In genomic region chr17:70344356-70345060, GRCh38 we compare ENCODE assay signal across 10 cellular contexts.
DNase-seq lines count a peak whose midpoint lies in the region; ATAC-seq and TF ChIP-seq lines count a peak whose summit lies in the region.
"Had no signal": no experiment of that assay in that cellular context is flagged by ENCODE, and none has a peak within 500 bp of the region (broad histone marks: within the 10 kb centered on the region; RNA-seq: fewer than 3 reads in every experiment).

No MANE protein-coding gene starts in this region.

- no peaks in the 10 kb centered on the region for H3F3A ChIP-seq in smooth muscle cell (ENCODE audit: low read depth)
- no peaks in the 10 kb centered on the region for H3F3A ChIP-seq in GM23338 (replicated peaks; ENCODE audit: low read depth)

- H3K4me3 ChIP-seq in smooth muscle cell (peak overlapping the region; percentile 42), GM23338 (no peak overlapping the region)
- H3K4me3 ChIP-seq: SK-N-MC had no signal

- no peaks in the 10 kb centered on the region for H3K9me3 ChIP-seq in smooth muscle cell (replicated peaks; ENCODE audit: low read depth)
- H3K9me3 ChIP-seq: tibial artery had no signal

- no peaks in the 10 kb centered on the region for H4K20me1 ChIP-seq in smooth muscle cell (ENCODE audit: low read depth)
- no peaks in the 10 kb centered on the region for H4K20me1 ChIP-seq in GM23338 (replicated peaks; ENCODE audit: insufficient read depth)

- H3K36me3 ChIP-seq in smooth muscle cell (ENCODE audit: low read depth) (no peaks in the 10 kb centered on the region), GM23338 (ENCODE audit: insufficient read depth) (no peaks in the 10 kb centered on the region)
- H3K36me3 ChIP-seq: tibial artery had no signal

- peak; percentile 33 to 54 for DNase-seq in NOMO-1 (lab: John Stamatoyannopoulos, UW; ENCODE audit: unreplicated experiment in 2 of 2)
- no peak for DNase-seq in NOMO-1 treated with dmso at 0.1 percent for 144 hours (lab: John Stamatoyannopoulos, UW; ENCODE audit: unreplicated experiment)
- DNase-seq in T-cell, result no peak
- peak; percentile 7 for DNase-seq in globus pallidus (ENCODE audit: low spot score)
- no peak for DNase-seq in smooth muscle cell (lab: John Stamatoyannopoulos, UW; ENCODE audit: unreplicated experiment)
- DNase-seq in GM23338 (ENCODE audit: low spot score), result no peak
- no peak for DNase-seq in NCI-H2081 treated with DMSO at 0.1 percent for 48 hours (lab: John Stamatoyannopoulos, UW)
- DNase-seq: tibial artery had no signal

- whole genome bisulfite sequencing in smooth muscle cell (ENCODE audit: low lambda C conversion rate), result 37% methylated on average over 6 of the region's 6 CpGs

- H2AFZ ChIP-seq in smooth muscle cell (ENCODE audit: low read depth) (peak overlapping the region; percentile 60), GM23338 (no peak overlapping the region)

- H3K27ac ChIP-seq in smooth muscle cell (ENCODE audit: low read depth), result peak overlapping the region; percentile 36
- no peak overlapping the region for H3K27ac ChIP-seq in GM23338 (ENCODE audit: low read depth)
- H3K27ac ChIP-seq: SK-N-MC, tibial artery had no signal

- no peaks in the 10 kb centered on the region for H3K4me1 ChIP-seq in smooth muscle cell (ENCODE audit: low read depth)
- H3K4me1 ChIP-seq in GM23338 (ENCODE audit: insufficient read depth), result 0 out of 2 replicates have a peak, but pooled peaks cover 6% of the 10 kb centered on the region
- H3K4me1 ChIP-seq: tibial artery had no signal

- H3K36me3 Mint-ChIP-seq in T-cell (no peaks in the 10 kb centered on the region), GM23338 (ENCODE audit: low read depth) (no peaks in the 10 kb centered on the region)

- CTCF ChIA-PET in T-cell (lab: Charles Lee), result interaction anchor here in 1 of 2 donors (0.6 kb wide), 2 partner anchors 16 to 1262 kb away, joined by 7 read pairs; no protein-coding TSS in a partner anchor

- H3K4me2 ChIP-seq in smooth muscle cell (peak overlapping the region; percentile 79), GM23338 (no peak overlapping the region)

- H3K27ac Mint-ChIP-seq in T-cell, result peak overlapping the region in 1 of 2 donors; percentile 71
- H3K27ac Mint-ChIP-seq in GM23338, result no peak overlapping the region

- ATAC-seq in T-cell (replicated peaks in 1 of 4), result no peak
- no peak for ATAC-seq in HG03521 (IDR thresholded peaks at IDR 0.05; ENCODE audit: unreplicated experiment)
- ATAC-seq in GM23338, result no peak

- H3K27me3 ChIP-seq in smooth muscle cell (ENCODE audit: low read depth) (no peaks in the 10 kb centered on the region), GM23338 (ENCODE audit: insufficient read depth) (no peaks in the 10 kb centered on the region)
- H3K27me3 ChIP-seq: tibial artery had no signal

- H3K4me1 Mint-ChIP-seq in T-cell (peaks cover 12 to 15% (median 12%) of the 10 kb centered on the region in 3 donors), GM23338 (peaks cover 8% of the 10 kb centered on the region)

- H3K27me3 Mint-ChIP-seq in T-cell (no peaks in the 10 kb centered on the region), GM23338 (ENCODE audit: insufficient read depth, low read depth, poor library complexity) (peaks cover 5% of the 10 kb centered on the region)

- H3K9me2 ChIP-seq in GM23338 (ENCODE audit: insufficient read depth), result peaks cover 4% of the 10 kb centered on the region; the same call in 1 of the 2 replicates

- H3K9ac ChIP-seq in smooth muscle cell (ENCODE audit: low read depth), result no peak overlapping the region

- H3K9me3 Mint-ChIP-seq in T-cell (peaks cover 0 to 2% (median 0%) of the 10 kb centered on the region in 3 donors), GM23338 (no peaks in the 10 kb centered on the region)

- H3K4me3 Mint-ChIP-seq in T-cell (peak overlapping the region in 2 of 3 donors; percentile 15 to 52), GM23338 (no peak overlapping the region)

- TF ChIP-seq CTCF in smooth muscle cell (IDR thresholded peaks at IDR 0.05; ENCODE audit: borderline replicate concordance, insufficient read depth, poor library complexity, severe bottlenecking), result no peak
- no peak for TF ChIP-seq CTCF in GM23338 (conservative IDR thresholded peaks at IDR 0.05; ENCODE audit: low read depth in 2 of 2)

- POLR2A ChIA-PET in T-cell (lab: Charles Lee), result no interaction called here

- H3K79me2 ChIP-seq in smooth muscle cell (ENCODE audit: low read depth), result no peaks in the 10 kb centered on the region
- no peaks in the 10 kb centered on the region for H3K79me2 ChIP-seq in GM23338 (replicated peaks; ENCODE audit: insufficient read depth)

TF ChIP-seq in GM23338, 12 proteins besides CTCF, POLR2A, EP300 and RAD21:
- TF ChIP-seq EZH2phosphoT487 (IDR thresholded peaks at IDR 0.05; ENCODE audit: unreplicated experiment) (no peak), STAT1 (IDR thresholded peaks at IDR 0.05; ENCODE audit: unreplicated experiment) (no peak), REST (IDR thresholded peaks at IDR 0.05; ENCODE audit: unreplicated experiment) (no peak)

Comparison
In these comparisons a context has a peak if more than half of its experiments do, and no peak if none do; other contexts are left out.
1. DNase-seq: peak in NOMO-1 (2 of 2) and globus pallidus (single experiment); none in NOMO-1 treated with dmso at 0.1 percent for 144 hours (single experiment), T-cell (0 of 34), smooth muscle cell (single experiment), GM23338 (single experiment) and NCI-H2081 treated with DMSO at 0.1 percent for 48 hours (single experiment).